11 cellular contexts compared by ENCODE assay signal in genomic region chr10:62916157-62916603, GRCh38.
A peak's percentile ranks its signal among the peaks of the same experiment; 100 is the strongest.
DNase-seq lines count a peak whose midpoint lies in the region; ATAC-seq and TF ChIP-seq lines count a peak whose summit lies in the region.
"Had no signal": no experiment of that assay in that cellular context is flagged by ENCODE, and none has a peak within 500 bp of the region (broad histone marks: within the 10 kb centered on the region; RNA-seq: fewer than 3 reads in every experiment).

No MANE protein-coding gene starts in this region.

- no peak overlapping the region for H3K27ac ChIP-seq in gastroesophageal sphincter
- H3K27ac ChIP-seq in effector memory CD4-positive, alpha-beta T cell (ENCODE audit: insufficient read depth, low read length, poor library complexity, severe bottlenecking), result no peak overlapping the region
- H3K27ac ChIP-seq: esophagus muscularis mucosa had no signal

- TF ChIP-seq CTCF in gastroesophageal sphincter (IDR thresholded peaks at IDR 0.05), result no peak

- H3K4me1 ChIP-seq in adipocyte (ENCODE audit: control insufficient read depth, insufficient read depth, low read length) (peaks cover 16% of the 10 kb centered on the region), gastroesophageal sphincter (peaks cover 0 to 6% (median 0%) of the 10 kb centered on the region in 3 donors)
- H3K4me1 ChIP-seq in effector memory CD4-positive, alpha-beta T cell (ENCODE audit: control insufficient read depth, insufficient read depth, low read length, poor library complexity, severe bottlenecking), result no peaks in the 10 kb centered on the region

- intact Hi-C loops in Right ventricle myocardium inferior (cut with DNase I), result no loop called here
- intact Hi-C loops in cardiac septum (cut with DNase I), result no loop called here

- no peaks in the 10 kb centered on the region for H3K36me3 ChIP-seq in adipocyte (ENCODE audit: control insufficient read depth, insufficient read depth, low read length, severe bottlenecking)
- no peaks in the 10 kb centered on the region for H3K36me3 ChIP-seq in gastroesophageal sphincter
- H3K36me3 ChIP-seq in effector memory CD4-positive, alpha-beta T cell (ENCODE audit: control insufficient read depth, insufficient read depth, low read length), result no peaks in the 10 kb centered on the region
- H3K36me3 ChIP-seq: esophagus muscularis mucosa had no signal

- TF ChIP-seq POLR2A in gastroesophageal sphincter (IDR thresholded peaks at IDR 0.05), result no peak

- no peaks in the 10 kb centered on the region for H3K27me3 ChIP-seq in adipocyte (replicated peaks; ENCODE audit: control insufficient read depth, insufficient read depth, low read length)
- no peaks in the 10 kb centered on the region for H3K27me3 ChIP-seq in gastroesophageal sphincter
- no peaks in the 10 kb centered on the region for H3K27me3 ChIP-seq in effector memory CD4-positive, alpha-beta T cell (replicated peaks; ENCODE audit: control insufficient read depth, insufficient read depth, low read length, poor library complexity, severe bottlenecking)
- H3K27me3 ChIP-seq: esophagus muscularis mucosa had no signal

- H3K4me3 ChIP-seq in adipocyte (ENCODE audit: low read length) (no peak overlapping the region), gastroesophageal sphincter (no peak overlapping the region)
- no peak overlapping the region for H3K4me3 ChIP-seq in effector memory CD4-positive, alpha-beta T cell (ENCODE audit: insufficient read depth, low read depth, low read length, poor library complexity, severe bottlenecking)
- H3K4me3 ChIP-seq: esophagus muscularis mucosa had no signal

- no peak overlapping the region for H3K9ac ChIP-seq in adipocyte (ENCODE audit: low read length)

- peak; percentile 91 for ATAC-seq in Right ventricle myocardium inferior
- ATAC-seq in gastroesophageal sphincter, result peak; percentile 79
- ATAC-seq in GM21367 (IDR thresholded peaks at IDR 0.05; ENCODE audit: unreplicated experiment), result no peak

- H3K9me3 ChIP-seq in adipocyte (ENCODE audit: control insufficient read depth, low read length) (no peaks in the 10 kb centered on the region), gastroesophageal sphincter (no peaks in the 10 kb centered on the region)
- no peaks in the 10 kb centered on the region for H3K9me3 ChIP-seq in effector memory CD4-positive, alpha-beta T cell (ENCODE audit: control insufficient read depth, low read length)
- H3K9me3 ChIP-seq: esophagus muscularis mucosa had no signal

- WGBS in gastroesophageal sphincter (ENCODE audit: low coverage in 1 of 2), 2 donors, result 25 to 42% methylated on average over 1 of the region's 1 CpG

- no peak for TF ChIP-seq EP300 in gastroesophageal sphincter (IDR thresholded peaks at IDR 0.05)

- DNase-seq in Right ventricle myocardium inferior (ENCODE audit: missing footprints), result no peak
- no peak for DNase-seq in cardiac septum (ENCODE audit: low spot score)
- peak; percentile 53 for DNase-seq in adipocyte (ENCODE audit: low read depth)
- DNase-seq in stromal cell of bone marrow (ENCODE audit: low read depth), result peak; percentile 98
- DNase-seq in effector memory CD4-positive, alpha-beta T cell, result no peak
- DNase-seq in activated CD4-positive, CD25-positive, alpha-beta regulatory T cell treated with anti-CD3 and anti-CD28 coated beads, Interleukin-2, amount 50 U/mL, for 72 hours, result no peak
- DNase-seq: activated T-cell treated with anti-CD3 and anti-CD28 coated beads for 4 hours, NCI-H1105 treated with DMSO at 0.1 percent for 48 hours had no signal

Comparison
In these comparisons a context has a peak if more than half of its experiments do, and no peak if none do; other contexts are left out.
1. DNase-seq: peak in adipocyte (single experiment) and stromal cell of bone marrow (single experiment); none in Right ventricle myocardium inferior (single experiment), cardiac septum (single experiment), effector memory CD4-positive, alpha-beta T cell (0 of 3) and activated CD4-positive, CD25-positive, alpha-beta regulatory T cell treated with anti-CD3 and anti-CD28 coated beads, Interleukin-2, amount 50 U/mL, for 72 hours (single experiment).